In the genomic region with DNA sequence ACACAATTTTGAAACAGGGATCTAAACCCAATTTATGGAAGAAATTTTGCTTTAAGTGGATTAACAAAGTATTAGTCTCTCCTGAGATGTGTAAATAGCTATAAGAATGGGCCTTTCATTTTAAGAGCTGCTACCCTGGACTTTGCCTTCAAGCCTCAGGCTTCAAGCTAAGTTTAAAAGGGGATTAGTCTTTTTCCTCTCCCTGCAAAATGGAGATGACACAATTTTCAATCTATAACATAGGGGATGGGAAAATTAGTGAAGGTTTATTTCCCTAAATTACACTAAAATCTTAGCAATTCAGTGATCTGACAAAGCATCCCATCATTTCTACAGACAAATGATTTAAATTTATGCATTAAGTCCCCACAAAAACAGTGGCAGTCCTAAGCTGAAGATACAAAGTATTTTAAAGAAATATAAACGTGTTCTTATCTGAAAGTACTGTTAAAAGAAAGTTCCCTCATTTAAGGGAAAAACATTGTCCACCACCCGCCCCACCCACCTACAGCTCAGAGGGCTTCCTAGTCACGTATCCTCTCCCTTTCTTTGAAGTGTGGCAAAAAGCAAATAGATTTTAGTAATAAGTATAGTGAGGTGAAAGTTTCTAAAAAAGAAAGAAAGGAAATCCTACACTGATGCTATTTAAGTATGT, we compare ENCODE assay signal across 1 cellular context.
TF ChIP-seq lines count a peak whose summit lies in the region.

No MANE protein-coding gene starts in this region.

TF ChIP-seq in HepG2, 621 proteins besides CTCF, POLR2A, EP300 and RAD21 (continued from another document and continues in another):
- TF ChIP-seq, protein P1, sequence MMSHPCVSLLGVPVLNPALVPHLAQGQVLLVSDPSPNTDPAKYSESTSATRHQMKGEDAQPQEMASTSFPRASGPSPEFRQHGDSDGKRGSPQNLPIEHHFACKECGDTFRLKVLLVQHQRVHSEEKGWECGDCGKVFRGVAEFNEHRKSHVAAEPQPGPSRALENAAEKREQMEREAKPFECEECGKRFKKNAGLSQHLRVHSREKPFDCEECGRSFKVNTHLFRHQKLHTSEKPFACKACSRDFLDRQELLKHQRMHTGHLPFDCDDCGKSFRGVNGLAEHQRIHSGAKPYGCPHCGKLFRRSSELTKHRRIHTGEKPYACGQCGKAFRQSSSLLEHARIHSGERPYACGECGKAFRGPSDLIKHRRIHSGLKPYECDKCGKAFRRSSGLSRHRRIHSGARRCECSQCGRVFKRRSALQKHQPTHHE (CRISPR knock-in tag; IDR thresholded peaks at IDR 0.05; ENCODE audit: borderline replicate concordance): no peak
- TF ChIP-seq ZNF337 (CRISPR knock-in tag; IDR thresholded peaks at IDR 0.05; ENCODE audit: borderline replicate concordance, low read depth): no peak
- TF ChIP-seq, protein P2, sequence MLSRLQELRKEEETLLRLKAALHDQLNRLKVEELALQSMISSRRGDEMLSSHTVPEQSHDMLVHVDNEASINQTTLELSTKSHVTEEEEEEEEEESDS (CRISPR knock-in tag; IDR thresholded peaks at IDR 0.05; ENCODE audit: borderline replicate concordance): no peak
- no peak for TF ChIP-seq SMARCC2 (IDR thresholded peaks at IDR 0.05)
- TF ChIP-seq MIXL1 (CRISPR knock-in tag; IDR thresholded peaks at IDR 0.05): peak; percentile 67
- TF ChIP-seq GATAD1 (CRISPR knock-in tag; IDR thresholded peaks at IDR 0.05): peak; percentile 43; the same call in 1 of the 2 replicates
- TF ChIP-seq ZNF563 (CRISPR knock-in tag; IDR thresholded peaks at IDR 0.05): no peak
- TF ChIP-seq, protein P3, sequence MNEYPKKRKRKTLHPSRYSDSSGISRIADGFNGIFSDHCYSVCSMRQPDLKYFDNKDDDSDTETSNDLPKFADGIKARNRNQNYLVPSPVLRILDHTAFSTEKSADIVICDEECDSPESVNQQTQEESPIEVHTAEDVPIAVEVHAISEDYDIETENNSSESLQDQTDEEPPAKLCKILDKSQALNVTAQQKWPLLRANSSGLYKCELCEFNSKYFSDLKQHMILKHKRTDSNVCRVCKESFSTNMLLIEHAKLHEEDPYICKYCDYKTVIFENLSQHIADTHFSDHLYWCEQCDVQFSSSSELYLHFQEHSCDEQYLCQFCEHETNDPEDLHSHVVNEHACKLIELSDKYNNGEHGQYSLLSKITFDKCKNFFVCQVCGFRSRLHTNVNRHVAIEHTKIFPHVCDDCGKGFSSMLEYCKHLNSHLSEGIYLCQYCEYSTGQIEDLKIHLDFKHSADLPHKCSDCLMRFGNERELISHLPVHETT (CRISPR knock-in tag; conservative IDR thresholded peaks at IDR 0.05): no peak
- no peak for TF ChIP-seq SRF (IDR thresholded peaks at IDR 0.05; ENCODE audit: low read depth, low read length)
- 0 out of 2 replicates have a peak, but pooled peaks have one; percentile 63 for TF ChIP-seq MXD4 (CRISPR knock-in tag; IDR thresholded peaks at IDR 0.05)
- no peak for TF ChIP-seq NFATC3 (CRISPR knock-in tag; IDR thresholded peaks at IDR 0.05)
- TF ChIP-seq, protein P4, sequence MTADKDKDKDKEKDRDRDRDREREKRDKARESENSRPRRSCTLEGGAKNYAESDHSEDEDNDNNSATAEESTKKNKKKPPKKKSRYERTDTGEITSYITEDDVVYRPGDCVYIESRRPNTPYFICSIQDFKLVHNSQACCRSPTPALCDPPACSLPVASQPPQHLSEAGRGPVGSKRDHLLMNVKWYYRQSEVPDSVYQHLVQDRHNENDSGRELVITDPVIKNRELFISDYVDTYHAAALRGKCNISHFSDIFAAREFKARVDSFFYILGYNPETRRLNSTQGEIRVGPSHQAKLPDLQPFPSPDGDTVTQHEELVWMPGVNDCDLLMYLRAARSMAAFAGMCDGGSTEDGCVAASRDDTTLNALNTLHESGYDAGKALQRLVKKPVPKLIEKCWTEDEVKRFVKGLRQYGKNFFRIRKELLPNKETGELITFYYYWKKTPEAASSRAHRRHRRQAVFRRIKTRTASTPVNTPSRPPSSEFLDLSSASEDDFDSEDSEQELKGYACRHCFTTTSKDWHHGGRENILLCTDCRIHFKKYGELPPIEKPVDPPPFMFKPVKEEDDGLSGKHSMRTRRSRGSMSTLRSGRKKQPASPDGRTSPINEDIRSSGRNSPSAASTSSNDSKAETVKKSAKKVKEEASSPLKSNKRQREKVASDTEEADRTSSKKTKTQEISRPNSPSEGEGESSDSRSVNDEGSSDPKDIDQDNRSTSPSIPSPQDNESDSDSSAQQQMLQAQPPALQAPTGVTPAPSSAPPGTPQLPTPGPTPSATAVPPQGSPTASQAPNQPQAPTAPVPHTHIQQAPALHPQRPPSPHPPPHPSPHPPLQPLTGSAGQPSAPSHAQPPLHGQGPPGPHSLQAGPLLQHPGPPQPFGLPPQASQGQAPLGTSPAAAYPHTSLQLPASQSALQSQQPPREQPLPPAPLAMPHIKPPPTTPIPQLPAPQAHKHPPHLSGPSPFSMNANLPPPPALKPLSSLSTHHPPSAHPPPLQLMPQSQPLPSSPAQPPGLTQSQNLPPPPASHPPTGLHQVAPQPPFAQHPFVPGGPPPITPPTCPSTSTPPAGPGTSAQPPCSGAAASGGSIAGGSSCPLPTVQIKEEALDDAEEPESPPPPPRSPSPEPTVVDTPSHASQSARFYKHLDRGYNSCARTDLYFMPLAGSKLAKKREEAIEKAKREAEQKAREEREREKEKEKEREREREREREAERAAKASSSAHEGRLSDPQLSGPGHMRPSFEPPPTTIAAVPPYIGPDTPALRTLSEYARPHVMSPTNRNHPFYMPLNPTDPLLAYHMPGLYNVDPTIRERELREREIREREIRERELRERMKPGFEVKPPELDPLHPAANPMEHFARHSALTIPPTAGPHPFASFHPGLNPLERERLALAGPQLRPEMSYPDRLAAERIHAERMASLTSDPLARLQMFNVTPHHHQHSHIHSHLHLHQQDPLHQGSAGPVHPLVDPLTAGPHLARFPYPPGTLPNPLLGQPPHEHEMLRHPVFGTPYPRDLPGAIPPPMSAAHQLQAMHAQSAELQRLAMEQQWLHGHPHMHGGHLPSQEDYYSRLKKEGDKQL (CRISPR knock-in tag; IDR thresholded peaks at IDR 0.05; ENCODE audit: low read depth): peak; percentile 84; the same call in 1 of the 2 replicates
- TF ChIP-seq, protein P5, sequence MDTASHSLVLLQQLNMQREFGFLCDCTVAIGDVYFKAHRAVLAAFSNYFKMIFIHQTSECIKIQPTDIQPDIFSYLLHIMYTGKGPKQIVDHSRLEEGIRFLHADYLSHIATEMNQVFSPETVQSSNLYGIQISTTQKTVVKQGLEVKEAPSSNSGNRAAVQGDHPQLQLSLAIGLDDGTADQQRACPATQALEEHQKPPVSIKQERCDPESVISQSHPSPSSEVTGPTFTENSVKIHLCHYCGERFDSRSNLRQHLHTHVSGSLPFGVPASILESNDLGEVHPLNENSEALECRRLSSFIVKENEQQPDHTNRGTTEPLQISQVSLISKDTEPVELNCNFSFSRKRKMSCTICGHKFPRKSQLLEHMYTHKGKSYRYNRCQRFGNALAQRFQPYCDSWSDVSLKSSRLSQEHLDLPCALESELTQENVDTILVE (CRISPR knock-in tag; IDR thresholded peaks at IDR 0.05): no peak; the same call in 1 of the 2 replicates
- TF ChIP-seq, protein P6, sequence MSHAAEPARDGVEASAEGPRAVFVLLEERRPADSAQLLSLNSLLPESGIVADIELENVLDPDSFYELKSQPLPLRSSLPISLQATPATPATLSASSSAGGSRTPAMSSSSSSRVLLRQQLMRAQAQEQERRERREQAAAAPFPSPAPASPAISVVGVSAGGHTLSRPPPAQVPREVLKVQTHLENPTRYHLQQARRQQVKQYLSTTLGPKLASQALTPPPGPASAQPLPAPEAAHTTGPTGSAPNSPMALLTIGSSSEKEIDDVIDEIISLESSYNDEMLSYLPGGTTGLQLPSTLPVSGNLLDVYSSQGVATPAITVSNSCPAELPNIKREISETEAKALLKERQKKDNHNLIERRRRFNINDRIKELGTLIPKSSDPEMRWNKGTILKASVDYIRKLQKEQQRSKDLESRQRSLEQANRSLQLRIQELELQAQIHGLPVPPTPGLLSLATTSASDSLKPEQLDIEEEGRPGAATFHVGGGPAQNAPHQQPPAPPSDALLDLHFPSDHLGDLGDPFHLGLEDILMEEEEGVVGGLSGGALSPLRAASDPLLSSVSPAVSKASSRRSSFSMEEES (CRISPR knock-in tag; IDR thresholded peaks at IDR 0.05): no peak; the same call in 1 of the 2 replicates
- TF ChIP-seq BRD4 (CRISPR knock-in tag; IDR thresholded peaks at IDR 0.05): no peak
- TF ChIP-seq KLF15 (CRISPR knock-in tag; IDR thresholded peaks at IDR 0.05; ENCODE audit: borderline replicate concordance): no peak
- TF ChIP-seq, protein P7, sequence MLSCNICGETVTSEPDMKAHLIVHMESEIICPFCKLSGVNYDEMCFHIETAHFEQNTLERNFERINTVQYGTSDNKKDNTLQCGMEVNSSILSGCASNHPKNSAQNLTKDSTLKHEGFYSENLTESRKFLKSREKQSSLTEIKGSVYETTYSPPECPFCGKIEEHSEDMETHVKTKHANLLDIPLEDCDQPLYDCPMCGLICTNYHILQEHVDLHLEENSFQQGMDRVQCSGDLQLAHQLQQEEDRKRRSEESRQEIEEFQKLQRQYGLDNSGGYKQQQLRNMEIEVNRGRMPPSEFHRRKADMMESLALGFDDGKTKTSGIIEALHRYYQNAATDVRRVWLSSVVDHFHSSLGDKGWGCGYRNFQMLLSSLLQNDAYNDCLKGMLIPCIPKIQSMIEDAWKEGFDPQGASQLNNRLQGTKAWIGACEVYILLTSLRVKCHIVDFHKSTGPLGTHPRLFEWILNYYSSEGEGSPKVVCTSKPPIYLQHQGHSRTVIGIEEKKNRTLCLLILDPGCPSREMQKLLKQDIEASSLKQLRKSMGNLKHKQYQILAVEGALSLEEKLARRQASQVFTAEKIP (CRISPR knock-in tag; IDR thresholded peaks at IDR 0.05; ENCODE audit: borderline replicate concordance): no peak
- TF ChIP-seq CHD4 (IDR thresholded peaks at IDR 0.05; ENCODE audit: borderline replicate concordance, low read length): peak; percentile 78; the same call in 1 of the 2 replicates
- no peak for TF ChIP-seq FOSL1 (CRISPR knock-in tag; IDR thresholded peaks at IDR 0.05; ENCODE audit: borderline replicate concordance)
- TF ChIP-seq MAFG (CRISPR knock-in tag; IDR thresholded peaks at IDR 0.05): no peak
- no peak for TF ChIP-seq ZNF30 (CRISPR knock-in tag; IDR thresholded peaks at IDR 0.05)
- no peak for TF ChIP-seq KDM5A (IDR thresholded peaks at IDR 0.05; ENCODE audit: borderline replicate concordance, low read length)
- TF ChIP-seq THAP11 (CRISPR knock-in tag; IDR thresholded peaks at IDR 0.05): peak; percentile 23; the same call in 1 of the 2 replicates
- TF ChIP-seq NFE2L1 (CRISPR knock-in tag; IDR thresholded peaks at IDR 0.05; ENCODE audit: borderline replicate concordance): no peak
- TF ChIP-seq GZF1 (CRISPR knock-in tag; IDR thresholded peaks at IDR 0.05): no peak
- TF ChIP-seq NFKBIZ (CRISPR knock-in tag; IDR thresholded peaks at IDR 0.05): no peak; the same call in 1 of the 2 replicates
- TF ChIP-seq ZSCAN12 (CRISPR knock-in tag; IDR thresholded peaks at IDR 0.05): no peak
- TF ChIP-seq, protein P8, sequence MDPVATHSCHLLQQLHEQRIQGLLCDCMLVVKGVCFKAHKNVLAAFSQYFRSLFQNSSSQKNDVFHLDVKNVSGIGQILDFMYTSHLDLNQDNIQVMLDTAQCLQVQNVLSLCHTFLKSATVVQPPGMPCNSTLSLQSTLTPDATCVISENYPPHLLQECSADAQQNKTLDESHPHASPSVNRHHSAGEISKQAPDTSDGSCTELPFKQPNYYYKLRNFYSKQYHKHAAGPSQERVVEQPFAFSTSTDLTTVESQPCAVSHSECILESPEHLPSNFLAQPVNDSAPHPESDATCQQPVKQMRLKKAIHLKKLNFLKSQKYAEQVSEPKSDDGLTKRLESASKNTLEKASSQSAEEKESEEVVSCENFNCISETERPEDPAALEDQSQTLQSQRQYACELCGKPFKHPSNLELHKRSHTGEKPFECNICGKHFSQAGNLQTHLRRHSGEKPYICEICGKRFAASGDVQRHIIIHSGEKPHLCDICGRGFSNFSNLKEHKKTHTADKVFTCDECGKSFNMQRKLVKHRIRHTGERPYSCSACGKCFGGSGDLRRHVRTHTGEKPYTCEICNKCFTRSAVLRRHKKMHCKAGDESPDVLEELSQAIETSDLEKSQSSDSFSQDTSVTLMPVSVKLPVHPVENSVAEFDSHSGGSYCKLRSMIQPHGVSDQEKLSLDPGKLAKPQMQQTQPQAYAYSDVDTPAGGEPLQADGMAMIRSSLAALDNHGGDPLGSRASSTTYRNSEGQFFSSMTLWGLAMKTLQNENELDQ (CRISPR knock-in tag; IDR thresholded peaks at IDR 0.05; ENCODE audit: borderline replicate concordance): no peak
- no peak for TF ChIP-seq FOXP1 (IDR thresholded peaks at IDR 0.05)
- peak; percentile 83; the same call in 1 of the 2 replicates for TF ChIP-seq FOXP1 (CRISPR knock-in tag; IDR thresholded peaks at IDR 0.05)
- TF ChIP-seq, protein P9, sequence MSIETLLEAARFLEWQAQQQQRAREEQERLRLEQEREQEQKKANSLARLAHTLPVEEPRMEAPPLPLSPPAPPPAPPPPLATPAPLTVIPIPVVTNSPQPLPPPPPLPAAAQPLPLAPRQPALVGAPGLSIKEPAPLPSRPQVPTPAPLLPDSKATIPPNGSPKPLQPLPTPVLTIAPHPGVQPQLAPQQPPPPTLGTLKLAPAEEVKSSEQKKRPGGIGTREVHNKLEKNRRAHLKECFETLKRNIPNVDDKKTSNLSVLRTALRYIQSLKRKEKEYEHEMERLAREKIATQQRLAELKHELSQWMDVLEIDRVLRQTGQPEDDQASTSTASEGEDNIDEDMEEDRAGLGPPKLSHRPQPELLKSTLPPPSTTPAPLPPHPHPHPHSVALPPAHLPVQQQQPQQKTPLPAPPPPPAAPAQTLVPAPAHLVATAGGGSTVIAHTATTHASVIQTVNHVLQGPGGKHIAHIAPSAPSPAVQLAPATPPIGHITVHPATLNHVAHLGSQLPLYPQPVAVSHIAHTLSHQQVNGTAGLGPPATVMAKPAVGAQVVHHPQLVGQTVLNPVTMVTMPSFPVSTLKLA (IDR thresholded peaks at IDR 0.05): no peak
- TF ChIP-seq SCMH1 (CRISPR knock-in tag; IDR thresholded peaks at IDR 0.05; ENCODE audit: borderline replicate concordance): no peak
- TF ChIP-seq SOX6 (IDR thresholded peaks at IDR 0.05): no peak
- peak; percentile 95 for TF ChIP-seq SOX6 (CRISPR knock-in tag; IDR thresholded peaks at IDR 0.05)
- TF ChIP-seq, protein P10, sequence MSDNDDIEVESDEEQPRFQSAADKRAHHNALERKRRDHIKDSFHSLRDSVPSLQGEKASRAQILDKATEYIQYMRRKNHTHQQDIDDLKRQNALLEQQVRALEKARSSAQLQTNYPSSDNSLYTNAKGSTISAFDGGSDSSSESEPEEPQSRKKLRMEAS (IDR thresholded peaks at IDR 0.05): peak; percentile 69
- TF ChIP-seq SOX5 (CRISPR knock-in tag; IDR thresholded peaks at IDR 0.05; ENCODE audit: borderline replicate concordance): peak; percentile 85
- TF ChIP-seq, protein P11, sequence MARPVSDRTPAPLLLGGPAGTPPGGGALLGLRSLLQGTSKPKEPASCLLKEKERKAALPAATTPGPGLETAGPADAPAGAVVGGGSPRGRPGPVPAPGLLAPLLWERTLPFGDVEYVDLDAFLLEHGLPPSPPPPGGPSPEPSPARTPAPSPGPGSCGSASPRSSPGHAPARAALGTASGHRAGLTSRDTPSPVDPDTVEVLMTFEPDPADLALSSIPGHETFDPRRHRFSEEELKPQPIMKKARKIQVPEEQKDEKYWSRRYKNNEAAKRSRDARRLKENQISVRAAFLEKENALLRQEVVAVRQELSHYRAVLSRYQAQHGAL (CRISPR knock-in tag; IDR thresholded peaks at IDR 0.05; ENCODE audit: not compliant biosample characterization): no peak
- TF ChIP-seq ZBTB7A (CRISPR knock-in tag; IDR thresholded peaks at IDR 0.05): no peak
- TF ChIP-seq FOXO1 (CRISPR knock-in tag; IDR thresholded peaks at IDR 0.05): peak; percentile 37; the same call in 1 of the 2 replicates
- TF ChIP-seq SRSF4 (IDR thresholded peaks at IDR 0.05; ENCODE audit: low read depth, low read length, poor library complexity, severe bottlenecking): no peak
- no peak for TF ChIP-seq ZNF251 (CRISPR knock-in tag; IDR thresholded peaks at IDR 0.05)
- TF ChIP-seq DNMT1 (CRISPR knock-in tag; IDR thresholded peaks at IDR 0.05): no peak
- TF ChIP-seq MEF2D (CRISPR knock-in tag; IDR thresholded peaks at IDR 0.05): peak; percentile 96
